ENCODE assay signal across 22 cellular contexts in genomic region chr2:45782968-45783367, GRCh38.
DNase-seq lines count a peak whose midpoint lies in the region; ATAC-seq and TF ChIP-seq lines count a peak whose summit lies in the region.
"Had no signal": no experiment of that assay in that cellular context is flagged by ENCODE, and none has a peak within 500 bp of the region (broad histone marks: within the 10 kb centered on the region; RNA-seq: fewer than 3 reads in every experiment).

No MANE protein-coding gene starts in this region.

- no peak; the same call in 1 of the 2 replicates for TF ChIP-seq RAD21 in SK-N-SH (IDR thresholded peaks at IDR 0.05; ENCODE audit: low read length)

- 0 out of 4 replicates have a peak, but pooled peaks of 1 of the 2 experiments have one; percentile 24 for TF ChIP-seq EP300 in SK-N-SH (IDR thresholded peaks at IDR 0.05; ENCODE audit: borderline replicate concordance in 1 of 2, low read depth in 1 of 2, low read length in 1 of 2)

- no peaks in the 10 kb centered on the region for H3K36me3 ChIP-seq in SK-N-SH (replicated peaks in 1 of 2; ENCODE audit: control insufficient read depth in 1 of 2, insufficient read depth in 2 of 2, low read length in 1 of 2)
- H3K36me3 ChIP-seq: esophagus muscularis mucosa, pancreas, SJSA1, spleen had no signal

- H4K20me1 ChIP-seq in SK-N-SH (ENCODE audit: insufficient read depth) = no peaks in the 10 kb centered on the region

- peak overlapping the region in 1 of 2 experiments; percentile 77; a peak in 2 of 4 replicates for H3K27ac ChIP-seq in SK-N-SH (ENCODE audit: low read depth in 2 of 2, low read length in 1 of 2)
- H3K27ac ChIP-seq: esophagus muscularis mucosa, pancreas, SJSA1, spleen had no signal

- no peak overlapping the region for H2AFZ ChIP-seq in SK-N-SH (ENCODE audit: low read depth)

- POLR2A ChIA-PET in SK-N-SH (lab: Yijun Ruan, JAX) = no interaction called here

- no peak overlapping the region for H3K4me2 ChIP-seq in SK-N-SH

- H3K9me3 ChIP-seq in SK-N-SH = no peaks in the 10 kb centered on the region
- H3K9me3 ChIP-seq: esophagus muscularis mucosa, pancreas, SJSA1, spleen had no signal

- CTCF ChIA-PET in SK-N-SH (lab: Yijun Ruan, JAX) = interaction anchor here (0.9 to 9.6 kb wide), 12 partner anchors 12 to 153 kb away, joined by 3 to 59 read pairs (median 5); no protein-coding TSS in a partner anchor

- TF ChIP-seq CTCF in SK-N-SH (IDR thresholded peaks at IDR 0.05) = no peak

- DNase-seq in COLO829 (ENCODE audit: low spot score) (peak; percentile 91), SK-N-SH (peak; percentile 64), globus pallidus (ENCODE audit: low spot score) (peak; percentile 80), putamen (ENCODE audit: low spot score) (peak; percentile 71), germinal center (ENCODE audit: low spot score) (no peak), DMS 273 (lab: John Stamatoyannopoulos, UW; ENCODE audit: unreplicated experiment) (no peak)
- no peak for DNase-seq in stimulated activated CD4-positive, alpha-beta T cell treated with anti-CD3 and anti-CD28 coated beads, Interleukin-2, amount 100 ng/mL, for 48 hours
- DNase-seq: activated CD4-positive, alpha-beta memory T cell treated with anti-CD3 and anti-CD28 coated beads, Interleukin-2, amount 10 ng/mL, durations not matched to agents 7 days and 5 days; activated CD4-positive, CD25-positive, alpha-beta regulatory T cell treated with anti-CD3 and anti-CD28 coated beads, Interleukin-2, amount 50 U/mL, for 72 hours; activated CD8-positive, alpha-beta memory T cell treated with anti-CD3 and anti-CD28 coated beads, Interleukin-2, amount 50 U/mL, for 48 hours; CD4-positive, alpha-beta T cell; DMS 273 treated with DMSO at 0.1 percent for 48 hours; endodermal cell; islet precursor cell; NCI-H774; pancreas; right cardiac atrium; spleen had no signal

- ATAC-seq in HG03354 (IDR thresholded peaks at IDR 0.05; ENCODE audit: poor library complexity, severe bottlenecking, unreplicated experiment) = no peak
- ATAC-seq: activated naive CD4-positive, alpha-beta T cell treated with anti-CD3 and anti-CD28 coated beads, Interleukin-2, amount 50 U/mL, for 72 hours; pancreas; right cardiac atrium had no signal

- no peak overlapping the region for H3K9ac ChIP-seq in SK-N-SH

- no peaks in the 10 kb centered on the region for H3K9me2 ChIP-seq in SK-N-SH

- no peaks in the 10 kb centered on the region for H3K79me2 ChIP-seq in SK-N-SH (ENCODE audit: insufficient read depth)

- no peak overlapping the region for H3K4me3 ChIP-seq in SK-N-SH (ENCODE audit: low read depth in 2 of 2, low read length in 1 of 2)
- H3K4me3 ChIP-seq: esophagus muscularis mucosa, pancreas, SJSA1, spleen had no signal

- WGBS in SK-N-SH (ENCODE audit: low lambda C conversion rate) = 83% methylated on average over 4 of the region's 4 CpGs

- H3F3A ChIP-seq in SK-N-SH (replicated peaks; ENCODE audit: insufficient read depth) = no peaks in the 10 kb centered on the region

- no peaks in the 10 kb centered on the region for H3K27me3 ChIP-seq in SK-N-SH (ENCODE audit: insufficient read depth)
- H3K27me3 ChIP-seq: esophagus muscularis mucosa, pancreas, SJSA1, spleen had no signal

- H3K4me1 ChIP-seq in SK-N-SH (ENCODE audit: control insufficient read depth in 1 of 2, insufficient read depth in 2 of 2, low read depth in 1 of 2, low read length in 1 of 2) = peaks cover 0 to 45% of the 10 kb centered on the region in 2 experiments; a peak in 2 of 4 replicates
- H3K4me1 ChIP-seq: SJSA1 had no signal

TF ChIP-seq in SK-N-SH, 30 proteins besides CTCF, POLR2A, EP300 and RAD21:
- TF ChIP-seq RFX5 (IDR thresholded peaks at IDR 0.05; ENCODE audit: low read length) (no peak), CHD2 (IDR thresholded peaks at IDR 0.05; ENCODE audit: low read length, partially characterized antibody) (peak; percentile 18), MXI1 (IDR thresholded peaks at IDR 0.05; ENCODE audit: low read depth, low read length) (peak; percentile 71; the same call in 1 of the 2 replicates), RCOR1 (IDR thresholded peaks at IDR 0.05; ENCODE audit: low read length) (0 out of 2 replicates have a peak, but pooled peaks have one; percentile 13)

Comparison
In these comparisons a context has a peak if more than half of its experiments do, and no peak if none do; other contexts are left out.
1. DNase-seq: peak in COLO829 (single experiment), SK-N-SH (single experiment), globus pallidus (single experiment) and putamen (single experiment); none in germinal center (single experiment), DMS 273 (single experiment) and stimulated activated CD4-positive, alpha-beta T cell treated with anti-CD3 and anti-CD28 coated beads, Interleukin-2, amount 100 ng/mL, for 48 hours (0 of 2).